8 cellular contexts compared by ENCODE assay signal in genomic region chr14:102592969-102593840, GRCh38.
DNase-seq lines count a peak whose midpoint lies in the region; ATAC-seq and TF ChIP-seq lines count a peak whose summit lies in the region.

No MANE protein-coding gene starts in this region.

- peak; percentile 12 for ATAC-seq in GM21576 (IDR thresholded peaks at IDR 0.05; ENCODE audit: unreplicated experiment)

- peak overlapping the region; percentile 98 for H3K4me3 ChIP-seq in DOHH2 (ENCODE audit: low read length)
- H3K4me3 ChIP-seq in duodenal mucosa (ENCODE audit: low read depth in 1 of 2, low read length in 2 of 2): peak overlapping the region; percentile 82 to 86

- H3K36me3 ChIP-seq in DOHH2 (ENCODE audit: control insufficient read depth, low read length): peaks cover 27% of the 10 kb centered on the region
- no peaks in the 10 kb centered on the region for H3K36me3 ChIP-seq in duodenal mucosa (ENCODE audit: control insufficient read depth in 1 of 2, insufficient read depth in 2 of 2, low read length in 2 of 2)

- peak overlapping the region; percentile 71 to 86 for H3K9ac ChIP-seq in duodenal mucosa (ENCODE audit: low read depth in 1 of 2, low read length in 2 of 2)

- TF ChIP-seq CTCF in DOHH2 (IDR thresholded peaks at IDR 0.05; ENCODE audit: low read depth, low read length, poor library complexity, severe bottlenecking): peak; percentile 48
- TF ChIP-seq CTCF in LNCAP (IDR thresholded peaks at IDR 0.05): peak; percentile 40; the same call in 1 of the 2 replicates

- peaks cover 20% of the 10 kb centered on the region for H3K4me1 ChIP-seq in DOHH2 (ENCODE audit: control insufficient read depth, low read length)
- peaks cover 6 to 14% of the 10 kb centered on the region in 2 donors for H3K4me1 ChIP-seq in duodenal mucosa (ENCODE audit: control insufficient read depth in 1 of 2, insufficient read depth in 2 of 2, low read length in 2 of 2)

- H4K20me1 ChIP-seq in DOHH2 (ENCODE audit: control insufficient read depth, insufficient read depth, low read depth, low read length): peaks cover 13% of the 10 kb centered on the region; the same call in 1 of the 2 replicates

- H3K27me3 ChIP-seq in DOHH2 (ENCODE audit: control insufficient read depth, low read length) (no peaks in the 10 kb centered on the region), duodenal mucosa (ENCODE audit: control insufficient read depth in 1 of 2, insufficient read depth in 2 of 2, low read length in 2 of 2) (no peaks in the 10 kb centered on the region)

- peaks cover 11% of the 10 kb centered on the region for H3F3A ChIP-seq in DOHH2 (ENCODE audit: control insufficient read depth, insufficient read depth)

- H3K9me3 ChIP-seq in DOHH2 (ENCODE audit: control insufficient read depth, insufficient read depth, low read length) (no peaks in the 10 kb centered on the region), duodenal mucosa (ENCODE audit: control insufficient read depth in 1 of 2, low read length in 2 of 2) (no peaks in the 10 kb centered on the region)

- peak overlapping the region; percentile 65 for H3K27ac ChIP-seq in DOHH2 (ENCODE audit: low read depth, low read length)
- peak overlapping the region; percentile 88 for H3K27ac ChIP-seq in duodenal mucosa (ENCODE audit: low read depth, low read length)

- peak; percentile 61 for DNase-seq in activated CD4-positive, alpha-beta T cell treated with anti-CD3 and anti-CD28 coated beads, Interleukin-2, amount 50 U/mL, for 1 hour
- peak; percentile 16 for DNase-seq in medulla oblongata (ENCODE audit: extremely low spot score)
- peak; percentile 35 for DNase-seq in stimulated activated CD8-positive, alpha-beta memory T cell treated with anti-CD3 and anti-CD28 coated beads, Interleukin-12 subunit alpha, Interleukin-12 subunit beta, amount 100 ng/mL, for 4 hours (ENCODE audit: low read depth)
- DNase-seq in cerebellar cortex (ENCODE audit: low spot score): no peak

- peak overlapping the region; percentile 82 for H3K4me2 ChIP-seq in DOHH2 (ENCODE audit: low read length)

- no peaks in the 10 kb centered on the region for H3K9me2 ChIP-seq in DOHH2 (replicated peaks; ENCODE audit: control insufficient read depth, low read length)

- H3K79me2 ChIP-seq in DOHH2 (ENCODE audit: control insufficient read depth, low read length): peaks cover 53% of the 10 kb centered on the region
